1 cellular context compared by ENCODE assay signal in the genomic region with DNA sequence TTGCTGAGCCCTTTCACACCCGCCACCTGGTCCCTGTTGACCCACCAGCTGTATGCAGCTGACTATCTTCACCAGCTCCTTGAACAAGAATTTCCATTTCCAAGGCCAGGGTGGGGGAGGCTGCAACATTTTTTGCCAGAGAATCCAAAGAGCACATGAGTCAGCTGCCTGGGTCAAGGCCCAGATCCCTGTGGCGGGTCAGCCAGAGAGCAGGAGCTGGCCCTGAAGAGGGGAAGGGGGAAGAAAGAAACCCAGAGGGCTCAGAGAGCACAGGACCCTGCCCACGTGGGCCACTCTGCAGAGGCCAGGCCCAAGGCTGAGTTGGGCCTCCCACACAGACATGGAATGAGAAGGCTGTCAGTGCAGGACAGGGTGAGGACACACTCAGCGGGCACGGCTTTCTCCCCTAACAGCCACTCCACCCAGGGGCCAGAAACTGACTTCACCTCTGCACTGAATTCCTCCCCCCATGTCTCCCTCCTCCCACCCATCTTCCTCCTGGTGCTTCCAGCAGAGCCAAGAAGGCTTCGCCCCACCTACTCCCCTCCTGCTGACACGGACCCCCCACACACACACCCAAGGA.
TF ChIP-seq lines count a peak whose summit lies in the region.

No MANE protein-coding gene starts in this region.

TF ChIP-seq in HepG2, 621 proteins besides CTCF, POLR2A, EP300 and RAD21 (continued from another document and continues in another):
- TF ChIP-seq ZNF674 (CRISPR knock-in tag; IDR thresholded peaks at IDR 0.05; ENCODE audit: low read depth) (no peak), FOXA3 (CRISPR knock-in tag; IDR thresholded peaks at IDR 0.05) (0 out of 2 replicates have a peak, but pooled peaks have one; percentile 6), POLR2AphosphoS5 (IDR thresholded peaks at IDR 0.05; ENCODE audit: low read depth, low read length) (no peak), SRSF4 (IDR thresholded peaks at IDR 0.05; ENCODE audit: low read depth, low read length, poor library complexity, severe bottlenecking) (no peak), ZNF3 (CRISPR knock-in tag; IDR thresholded peaks at IDR 0.05) (no peak), MAFF (IDR thresholded peaks at IDR 0.05; ENCODE audit: low read depth, low read length) (no peak), NCOA1 (CRISPR knock-in tag; IDR thresholded peaks at IDR 0.05) (no peak), ZNF296 (CRISPR knock-in tag; conservative IDR thresholded peaks at IDR 0.05) (no peak), ZNF335 (CRISPR knock-in tag; IDR thresholded peaks at IDR 0.05) (no peak), GATA4 (IDR thresholded peaks at IDR 0.05; ENCODE audit: borderline replicate concordance, low read depth) (no peak), U2AF1 (optimal IDR thresholded peaks at IDR 0.05; ENCODE audit: low read depth, low read length) (no peak), AGO1 (IDR thresholded peaks at IDR 0.05; ENCODE audit: low read depth, low read length, poor library complexity, severe bottlenecking) (no peak), ZNF441 (CRISPR knock-in tag; IDR thresholded peaks at IDR 0.05; ENCODE audit: borderline replicate concordance) (no peak), RARA (CRISPR knock-in tag; IDR thresholded peaks at IDR 0.05) (peak; percentile 87), HMG20A (CRISPR knock-in tag; IDR thresholded peaks at IDR 0.05; ENCODE audit: borderline replicate concordance) (peak; percentile 42; the same call in 1 of the 2 replicates), ARHGAP35 (CRISPR knock-in tag; IDR thresholded peaks at IDR 0.05; ENCODE audit: borderline replicate concordance) (no peak), RCOR2 (CRISPR knock-in tag; IDR thresholded peaks at IDR 0.05) (no peak), ZFP36L2 (CRISPR knock-in tag; IDR thresholded peaks at IDR 0.05) (no peak), GATAD1 (CRISPR knock-in tag; IDR thresholded peaks at IDR 0.05) (no peak), ZFP82 (CRISPR knock-in tag; IDR thresholded peaks at IDR 0.05; ENCODE audit: borderline replicate concordance) (no peak), RXRB (CRISPR knock-in tag; IDR thresholded peaks at IDR 0.05; ENCODE audit: borderline replicate concordance) (0 out of 2 replicates have a peak, but pooled peaks have one; percentile 37), RXRA (CRISPR knock-in tag; IDR thresholded peaks at IDR 0.05) (peak; percentile 63), ZEB1 (IDR thresholded peaks at IDR 0.05; ENCODE audit: insufficient replicate concordance, low read depth) (no peak), POLR2AphosphoS2 (IDR thresholded peaks at IDR 0.05; ENCODE audit: low read depth, low read length) (no peak), ZNF496 (CRISPR knock-in tag; IDR thresholded peaks at IDR 0.05; ENCODE audit: insufficient replicate concordance) (no peak), JUND (CRISPR knock-in tag; IDR thresholded peaks at IDR 0.05) (peak; percentile 63; the same call in 1 of the 2 replicates), TCF12 (IDR thresholded peaks at IDR 0.05) (no peak), TCF12 (CRISPR knock-in tag; IDR thresholded peaks at IDR 0.05) (no peak), ZNF230 (CRISPR knock-in tag; IDR thresholded peaks at IDR 0.05) (no peak), ZNF329 (CRISPR knock-in tag; IDR thresholded peaks at IDR 0.05; ENCODE audit: low read depth) (no peak), GTF2F1 (IDR thresholded peaks at IDR 0.05; ENCODE audit: low read length) (no peak), ZNF292 (CRISPR knock-in tag; IDR thresholded peaks at IDR 0.05; ENCODE audit: borderline replicate concordance, low read depth) (0 out of 2 replicates have a peak, but pooled peaks have one; percentile 51), NR2C2 (CRISPR knock-in tag; IDR thresholded peaks at IDR 0.05; ENCODE audit: borderline replicate concordance) (peak; percentile 39; the same call in 1 of the 2 replicates), ARID2 (CRISPR knock-in tag; IDR thresholded peaks at IDR 0.05; ENCODE audit: borderline replicate concordance) (no peak)
- TF ChIP-seq, protein P1, sequence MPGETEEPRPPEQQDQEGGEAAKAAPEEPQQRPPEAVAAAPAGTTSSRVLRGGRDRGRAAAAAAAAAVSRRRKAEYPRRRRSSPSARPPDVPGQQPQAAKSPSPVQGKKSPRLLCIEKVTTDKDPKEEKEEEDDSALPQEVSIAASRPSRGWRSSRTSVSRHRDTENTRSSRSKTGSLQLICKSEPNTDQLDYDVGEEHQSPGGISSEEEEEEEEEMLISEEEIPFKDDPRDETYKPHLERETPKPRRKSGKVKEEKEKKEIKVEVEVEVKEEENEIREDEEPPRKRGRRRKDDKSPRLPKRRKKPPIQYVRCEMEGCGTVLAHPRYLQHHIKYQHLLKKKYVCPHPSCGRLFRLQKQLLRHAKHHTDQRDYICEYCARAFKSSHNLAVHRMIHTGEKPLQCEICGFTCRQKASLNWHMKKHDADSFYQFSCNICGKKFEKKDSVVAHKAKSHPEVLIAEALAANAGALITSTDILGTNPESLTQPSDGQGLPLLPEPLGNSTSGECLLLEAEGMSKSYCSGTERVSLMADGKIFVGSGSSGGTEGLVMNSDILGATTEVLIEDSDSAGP (CRISPR knock-in tag; IDR thresholded peaks at IDR 0.05; ENCODE audit: borderline replicate concordance), result peak; percentile 15; the same call in 1 of the 2 replicates
- TF ChIP-seq, protein P2, sequence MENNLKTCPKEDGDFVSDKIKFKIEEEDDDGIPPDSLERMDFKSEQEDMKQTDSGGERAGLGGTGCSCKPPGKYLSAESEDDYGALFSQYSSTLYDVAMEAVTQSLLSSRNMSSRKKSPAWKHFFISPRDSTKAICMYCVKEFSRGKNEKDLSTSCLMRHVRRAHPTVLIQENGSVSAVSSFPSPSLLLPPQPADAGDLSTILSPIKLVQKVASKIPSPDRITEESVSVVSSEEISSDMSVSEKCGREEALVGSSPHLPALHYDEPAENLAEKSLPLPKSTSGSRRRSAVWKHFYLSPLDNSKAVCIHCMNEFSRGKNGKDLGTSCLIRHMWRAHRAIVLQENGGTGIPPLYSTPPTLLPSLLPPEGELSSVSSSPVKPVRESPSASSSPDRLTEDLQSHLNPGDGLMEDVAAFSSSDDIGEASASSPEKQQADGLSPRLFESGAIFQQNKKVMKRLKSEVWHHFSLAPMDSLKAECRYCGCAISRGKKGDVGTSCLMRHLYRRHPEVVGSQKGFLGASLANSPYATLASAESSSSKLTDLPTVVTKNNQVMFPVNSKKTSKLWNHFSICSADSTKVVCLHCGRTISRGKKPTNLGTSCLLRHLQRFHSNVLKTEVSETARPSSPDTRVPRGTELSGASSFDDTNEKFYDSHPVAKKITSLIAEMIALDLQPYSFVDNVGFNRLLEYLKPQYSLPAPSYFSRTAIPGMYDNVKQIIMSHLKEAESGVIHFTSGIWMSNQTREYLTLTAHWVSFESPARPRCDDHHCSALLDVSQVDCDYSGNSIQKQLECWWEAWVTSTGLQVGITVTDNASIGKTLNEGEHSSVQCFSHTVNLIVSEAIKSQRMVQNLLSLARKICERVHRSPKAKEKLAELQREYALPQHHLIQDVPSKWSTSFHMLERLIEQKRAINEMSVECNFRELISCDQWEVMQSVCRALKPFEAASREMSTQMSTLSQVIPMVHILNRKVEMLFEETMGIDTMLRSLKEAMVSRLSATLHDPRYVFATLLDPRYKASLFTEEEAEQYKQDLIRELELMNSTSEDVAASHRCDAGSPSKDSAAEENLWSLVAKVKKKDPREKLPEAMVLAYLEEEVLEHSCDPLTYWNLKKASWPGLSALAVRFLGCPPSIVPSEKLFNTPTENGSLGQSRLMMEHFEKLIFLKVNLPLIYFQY (CRISPR knock-in tag; IDR thresholded peaks at IDR 0.05; ENCODE audit: borderline replicate concordance), result peak; percentile 76; the same call in 1 of the 2 replicates
- TF ChIP-seq, protein P3, sequence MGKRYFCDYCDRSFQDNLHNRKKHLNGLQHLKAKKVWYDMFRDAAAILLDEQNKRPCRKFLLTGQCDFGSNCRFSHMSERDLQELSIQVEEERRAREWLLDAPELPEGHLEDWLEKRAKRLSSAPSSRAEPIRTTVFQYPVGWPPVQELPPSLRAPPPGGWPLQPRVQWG (CRISPR knock-in tag; IDR thresholded peaks at IDR 0.05; ENCODE audit: borderline replicate concordance, low read depth), result no peak
- TF ChIP-seq, protein P4, sequence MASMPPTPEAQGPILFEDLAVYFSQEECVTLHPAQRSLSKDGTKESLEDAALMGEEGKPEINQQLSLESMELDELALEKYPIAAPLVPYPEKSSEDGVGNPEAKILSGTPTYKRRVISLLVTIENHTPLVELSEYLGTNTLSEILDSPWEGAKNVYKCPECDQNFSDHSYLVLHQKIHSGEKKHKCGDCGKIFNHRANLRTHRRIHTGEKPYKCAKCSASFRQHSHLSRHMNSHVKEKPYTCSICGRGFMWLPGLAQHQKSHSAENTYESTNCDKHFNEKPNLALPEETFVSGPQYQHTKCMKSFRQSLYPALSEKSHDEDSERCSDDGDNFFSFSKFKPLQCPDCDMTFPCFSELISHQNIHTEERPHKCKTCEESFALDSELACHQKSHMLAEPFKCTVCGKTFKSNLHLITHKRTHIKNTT (CRISPR knock-in tag; IDR thresholded peaks at IDR 0.05), result no peak
- TF ChIP-seq, protein P5, sequence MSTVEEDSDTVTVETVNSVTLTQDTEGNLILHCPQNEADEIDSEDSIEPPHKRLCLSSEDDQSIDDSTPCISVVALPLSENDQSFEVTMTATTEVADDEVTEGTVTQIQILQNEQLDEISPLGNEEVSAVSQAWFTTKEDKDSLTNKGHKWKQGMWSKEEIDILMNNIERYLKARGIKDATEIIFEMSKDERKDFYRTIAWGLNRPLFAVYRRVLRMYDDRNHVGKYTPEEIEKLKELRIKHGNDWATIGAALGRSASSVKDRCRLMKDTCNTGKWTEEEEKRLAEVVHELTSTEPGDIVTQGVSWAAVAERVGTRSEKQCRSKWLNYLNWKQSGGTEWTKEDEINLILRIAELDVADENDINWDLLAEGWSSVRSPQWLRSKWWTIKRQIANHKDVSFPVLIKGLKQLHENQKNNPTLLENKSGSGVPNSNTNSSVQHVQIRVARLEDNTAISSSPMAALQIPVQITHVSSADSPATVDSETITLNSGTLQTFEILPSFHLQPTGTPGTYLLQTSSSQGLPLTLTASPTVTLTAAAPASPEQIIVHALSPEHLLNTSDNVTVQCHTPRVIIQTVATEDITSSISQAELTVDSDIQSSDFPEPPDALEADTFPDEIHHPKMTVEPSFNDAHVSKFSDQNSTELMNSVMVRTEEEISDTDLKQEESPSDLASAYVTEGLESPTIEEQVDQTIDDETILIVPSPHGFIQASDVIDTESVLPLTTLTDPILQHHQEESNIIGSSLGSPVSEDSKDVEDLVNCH (CRISPR knock-in tag; IDR thresholded peaks at IDR 0.05), result no peak
- TF ChIP-seq, protein P6, sequence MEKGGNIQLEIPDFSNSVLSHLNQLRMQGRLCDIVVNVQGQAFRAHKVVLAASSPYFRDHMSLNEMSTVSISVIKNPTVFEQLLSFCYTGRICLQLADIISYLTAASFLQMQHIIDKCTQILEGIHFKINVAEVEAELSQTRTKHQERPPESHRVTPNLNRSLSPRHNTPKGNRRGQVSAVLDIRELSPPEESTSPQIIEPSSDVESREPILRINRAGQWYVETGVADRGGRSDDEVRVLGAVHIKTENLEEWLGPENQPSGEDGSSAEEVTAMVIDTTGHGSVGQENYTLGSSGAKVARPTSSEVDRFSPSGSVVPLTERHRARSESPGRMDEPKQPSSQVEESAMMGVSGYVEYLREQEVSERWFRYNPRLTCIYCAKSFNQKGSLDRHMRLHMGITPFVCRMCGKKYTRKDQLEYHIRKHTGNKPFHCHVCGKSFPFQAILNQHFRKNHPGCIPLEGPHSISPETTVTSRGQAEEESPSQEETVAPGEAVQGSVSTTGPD (CRISPR knock-in tag; IDR thresholded peaks at IDR 0.05), result no peak
- TF ChIP-seq, protein P7, sequence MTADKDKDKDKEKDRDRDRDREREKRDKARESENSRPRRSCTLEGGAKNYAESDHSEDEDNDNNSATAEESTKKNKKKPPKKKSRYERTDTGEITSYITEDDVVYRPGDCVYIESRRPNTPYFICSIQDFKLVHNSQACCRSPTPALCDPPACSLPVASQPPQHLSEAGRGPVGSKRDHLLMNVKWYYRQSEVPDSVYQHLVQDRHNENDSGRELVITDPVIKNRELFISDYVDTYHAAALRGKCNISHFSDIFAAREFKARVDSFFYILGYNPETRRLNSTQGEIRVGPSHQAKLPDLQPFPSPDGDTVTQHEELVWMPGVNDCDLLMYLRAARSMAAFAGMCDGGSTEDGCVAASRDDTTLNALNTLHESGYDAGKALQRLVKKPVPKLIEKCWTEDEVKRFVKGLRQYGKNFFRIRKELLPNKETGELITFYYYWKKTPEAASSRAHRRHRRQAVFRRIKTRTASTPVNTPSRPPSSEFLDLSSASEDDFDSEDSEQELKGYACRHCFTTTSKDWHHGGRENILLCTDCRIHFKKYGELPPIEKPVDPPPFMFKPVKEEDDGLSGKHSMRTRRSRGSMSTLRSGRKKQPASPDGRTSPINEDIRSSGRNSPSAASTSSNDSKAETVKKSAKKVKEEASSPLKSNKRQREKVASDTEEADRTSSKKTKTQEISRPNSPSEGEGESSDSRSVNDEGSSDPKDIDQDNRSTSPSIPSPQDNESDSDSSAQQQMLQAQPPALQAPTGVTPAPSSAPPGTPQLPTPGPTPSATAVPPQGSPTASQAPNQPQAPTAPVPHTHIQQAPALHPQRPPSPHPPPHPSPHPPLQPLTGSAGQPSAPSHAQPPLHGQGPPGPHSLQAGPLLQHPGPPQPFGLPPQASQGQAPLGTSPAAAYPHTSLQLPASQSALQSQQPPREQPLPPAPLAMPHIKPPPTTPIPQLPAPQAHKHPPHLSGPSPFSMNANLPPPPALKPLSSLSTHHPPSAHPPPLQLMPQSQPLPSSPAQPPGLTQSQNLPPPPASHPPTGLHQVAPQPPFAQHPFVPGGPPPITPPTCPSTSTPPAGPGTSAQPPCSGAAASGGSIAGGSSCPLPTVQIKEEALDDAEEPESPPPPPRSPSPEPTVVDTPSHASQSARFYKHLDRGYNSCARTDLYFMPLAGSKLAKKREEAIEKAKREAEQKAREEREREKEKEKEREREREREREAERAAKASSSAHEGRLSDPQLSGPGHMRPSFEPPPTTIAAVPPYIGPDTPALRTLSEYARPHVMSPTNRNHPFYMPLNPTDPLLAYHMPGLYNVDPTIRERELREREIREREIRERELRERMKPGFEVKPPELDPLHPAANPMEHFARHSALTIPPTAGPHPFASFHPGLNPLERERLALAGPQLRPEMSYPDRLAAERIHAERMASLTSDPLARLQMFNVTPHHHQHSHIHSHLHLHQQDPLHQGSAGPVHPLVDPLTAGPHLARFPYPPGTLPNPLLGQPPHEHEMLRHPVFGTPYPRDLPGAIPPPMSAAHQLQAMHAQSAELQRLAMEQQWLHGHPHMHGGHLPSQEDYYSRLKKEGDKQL (CRISPR knock-in tag; IDR thresholded peaks at IDR 0.05; ENCODE audit: low read depth), result no peak
- TF ChIP-seq, protein P8, sequence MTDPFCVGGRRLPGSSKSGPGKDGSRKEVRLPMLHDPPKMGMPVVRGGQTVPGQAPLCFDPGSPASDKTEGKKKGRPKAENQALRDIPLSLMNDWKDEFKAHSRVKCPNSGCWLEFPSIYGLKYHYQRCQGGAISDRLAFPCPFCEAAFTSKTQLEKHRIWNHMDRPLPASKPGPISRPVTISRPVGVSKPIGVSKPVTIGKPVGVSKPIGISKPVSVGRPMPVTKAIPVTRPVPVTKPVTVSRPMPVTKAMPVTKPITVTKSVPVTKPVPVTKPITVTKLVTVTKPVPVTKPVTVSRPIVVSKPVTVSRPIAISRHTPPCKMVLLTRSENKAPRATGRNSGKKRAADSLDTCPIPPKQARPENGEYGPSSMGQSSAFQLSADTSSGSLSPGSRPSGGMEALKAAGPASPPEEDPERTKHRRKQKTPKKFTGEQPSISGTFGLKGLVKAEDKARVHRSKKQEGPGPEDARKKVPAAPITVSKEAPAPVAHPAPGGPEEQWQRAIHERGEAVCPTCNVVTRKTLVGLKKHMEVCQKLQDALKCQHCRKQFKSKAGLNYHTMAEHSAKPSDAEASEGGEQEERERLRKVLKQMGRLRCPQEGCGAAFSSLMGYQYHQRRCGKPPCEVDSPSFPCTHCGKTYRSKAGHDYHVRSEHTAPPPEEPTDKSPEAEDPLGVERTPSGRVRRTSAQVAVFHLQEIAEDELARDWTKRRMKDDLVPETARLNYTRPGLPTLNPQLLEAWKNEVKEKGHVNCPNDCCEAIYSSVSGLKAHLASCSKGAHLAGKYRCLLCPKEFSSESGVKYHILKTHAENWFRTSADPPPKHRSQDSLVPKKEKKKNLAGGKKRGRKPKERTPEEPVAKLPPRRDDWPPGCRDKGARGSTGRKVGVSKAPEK (CRISPR knock-in tag; IDR thresholded peaks at IDR 0.05; ENCODE audit: borderline replicate concordance), result no peak
